ENCODE assay signal across 1 cellular context in genomic region chr16:11876306-11876705, GRCh38.
TF ChIP-seq lines count a peak whose summit lies in the region.

No MANE protein-coding gene starts in this region.

TF ChIP-seq in HepG2, 621 proteins besides CTCF, POLR2A, EP300 and RAD21:
- TF ChIP-seq RBM22 (optimal IDR thresholded peaks at IDR 0.05; ENCODE audit: low read length) (peak; percentile 38), TCF12 (IDR thresholded peaks at IDR 0.05) (no peak), TCF12 (CRISPR knock-in tag; IDR thresholded peaks at IDR 0.05) (no peak)
